8 cellular contexts compared by ENCODE assay signal in the genomic region with DNA sequence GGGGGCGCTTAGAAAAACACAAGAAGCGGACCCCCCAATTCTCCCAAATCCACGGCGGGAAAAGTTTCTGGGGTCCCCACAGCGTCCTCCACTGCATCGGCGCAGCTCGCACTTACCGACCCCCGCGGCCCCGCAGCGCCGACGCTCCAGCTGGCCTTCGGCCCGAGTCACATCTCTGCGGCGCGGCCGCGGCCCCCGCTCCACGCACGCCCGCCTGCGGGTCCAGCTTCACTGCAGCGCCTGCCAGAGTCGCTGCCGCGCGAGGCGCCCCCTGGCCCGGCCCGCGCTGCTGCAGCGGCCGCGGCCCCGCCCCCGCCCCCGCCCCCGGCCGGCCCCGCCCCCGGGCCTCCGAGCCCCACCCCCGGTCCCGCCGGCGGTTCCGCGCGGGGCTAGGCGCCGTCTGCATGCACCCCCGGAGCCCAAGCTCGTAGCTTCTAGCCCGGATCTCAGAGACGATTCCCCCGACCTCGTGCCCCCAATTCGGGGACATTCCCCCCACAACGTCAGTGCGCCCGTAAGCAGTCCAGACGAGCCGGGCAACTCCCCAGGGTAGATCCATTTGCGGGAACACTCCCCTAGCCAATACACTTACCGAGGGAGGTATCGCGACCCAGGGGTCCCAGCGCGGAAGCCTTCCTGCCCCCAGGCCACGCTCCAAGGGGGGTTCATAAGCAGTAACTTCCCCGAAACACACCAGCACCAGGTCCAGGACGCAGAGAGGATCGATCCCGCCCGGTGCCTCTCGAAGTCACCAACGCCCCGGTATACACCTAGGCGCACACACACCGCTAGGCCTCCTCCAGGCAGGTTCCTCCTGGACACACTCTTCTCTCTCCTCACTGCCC. TPM values are rescaled to one million over a fixed set of nuclear protein-coding genes. Genes with fewer than 3 reads are reported as not detected.
DNase-seq lines count a peak whose midpoint lies in the region; ATAC-seq lines count a peak whose summit lies in the region.

A gene with protein sequence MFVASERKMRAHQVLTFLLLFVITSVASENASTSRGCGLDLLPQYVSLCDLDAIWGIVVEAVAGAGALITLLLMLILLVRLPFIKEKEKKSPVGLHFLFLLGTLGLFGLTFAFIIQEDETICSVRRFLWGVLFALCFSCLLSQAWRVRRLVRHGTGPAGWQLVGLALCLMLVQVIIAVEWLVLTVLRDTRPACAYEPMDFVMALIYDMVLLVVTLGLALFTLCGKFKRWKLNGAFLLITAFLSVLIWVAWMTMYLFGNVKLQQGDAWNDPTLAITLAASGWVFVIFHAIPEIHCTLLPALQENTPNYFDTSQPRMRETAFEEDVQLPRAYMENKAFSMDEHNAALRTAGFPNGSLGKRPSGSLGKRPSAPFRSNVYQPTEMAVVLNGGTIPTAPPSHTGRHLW (minus strand): TSS at position 238 of the 845 bp plus-strand sequence. CDS start 12,003 bp downstream, outside the sequence.

- H3K4me1 Mint-ChIP-seq in stimulated activated effector memory CD8-positive, alpha-beta T cell treated with anti-CD3 and anti-CD28 coated beads, Interleukin-12 subunit alpha, Interleukin-12 subunit beta, amount 100 ng/mL, for 72 hours, result peaks cover 22% of the 10 kb centered on the region

- H3K36me3 ChIP-seq in endocrine pancreas (ENCODE audit: control insufficient read depth, insufficient read depth, low read length), result no peaks in the 10 kb centered on the region

- H3K4me3 Mint-ChIP-seq in stimulated activated effector memory CD8-positive, alpha-beta T cell treated with anti-CD3 and anti-CD28 coated beads, Interleukin-12 subunit alpha, Interleukin-12 subunit beta, amount 100 ng/mL, for 72 hours, result peak within 1 kb of the TSS; percentile 87

- peaks cover 8% of the 10 kb centered on the region for H3K27me3 ChIP-seq in endocrine pancreas (ENCODE audit: control insufficient read depth, insufficient read depth, low read length)

- peak within 1 kb of the TSS; percentile 60 for H3K9ac ChIP-seq in endocrine pancreas (ENCODE audit: control insufficient read depth, insufficient read depth, low read length)

- H3K27ac Mint-ChIP-seq in stimulated activated effector memory CD8-positive, alpha-beta T cell treated with anti-CD3 and anti-CD28 coated beads, Interleukin-12 subunit alpha, Interleukin-12 subunit beta, amount 100 ng/mL, for 72 hours, result peak within 1 kb of the TSS; percentile 32

- H3K4me1 ChIP-seq in endocrine pancreas (ENCODE audit: control insufficient read depth, insufficient read depth, low read length), result no peaks in the 10 kb centered on the region

- H3K9me3 Mint-ChIP-seq in stimulated activated effector memory CD8-positive, alpha-beta T cell treated with anti-CD3 and anti-CD28 coated beads, Interleukin-12 subunit alpha, Interleukin-12 subunit beta, amount 100 ng/mL, for 72 hours, result no peaks in the 10 kb centered on the region

- H3K9me3 ChIP-seq in endocrine pancreas (ENCODE audit: control insufficient read depth, low read length), result no peaks in the 10 kb centered on the region

- ATAC-seq in stimulated activated effector memory CD8-positive, alpha-beta T cell treated with anti-CD3 and anti-CD28 coated beads, Interleukin-12 subunit alpha, Interleukin-12 subunit beta, amount 100 ng/mL, for 72 hours, result peak; percentile 57
- ATAC-seq in GM19328 (IDR thresholded peaks at IDR 0.05; ENCODE audit: unreplicated experiment), result no peak

- DNase-seq in EL (peak; percentile 39), NCI-H146 (lab: John Stamatoyannopoulos, UW) (peak; percentile 77), mesenteric fat pad (ENCODE audit: low spot score) (no peak), HCEC 1CT (no peak)
- DNase-seq in activated CD8-positive, alpha-beta memory T cell treated with anti-CD3 and anti-CD28 coated beads for 24 hours, result peak; percentile 82
- peak; percentile 18 to 66 for DNase-seq in stimulated activated effector memory CD8-positive, alpha-beta T cell treated with anti-CD3 and anti-CD28 coated beads, Interleukin-12 subunit alpha, Interleukin-12 subunit beta, amount 100 ng/mL, for 72 hours (ENCODE audit: low spot score in 2 of 2)

- no peaks in the 10 kb centered on the region for H3K36me3 Mint-ChIP-seq in stimulated activated effector memory CD8-positive, alpha-beta T cell treated with anti-CD3 and anti-CD28 coated beads, Interleukin-12 subunit alpha, Interleukin-12 subunit beta, amount 100 ng/mL, for 72 hours

- no peak within 1 kb of the TSS for H3K4me3 ChIP-seq in endocrine pancreas (ENCODE audit: control insufficient read depth, insufficient read depth, low read length)

RNA-seq across cellular contexts. Expression of the gene that starts here (rescaled TPM):
- 33.1 TPM for total RNA-seq in mesenteric fat pad

Comparison
In these comparisons a context has a peak if more than half of its experiments do, and no peak if none do; other contexts are left out.
1. DNase-seq: peak in EL (single experiment), NCI-H146 (single experiment), activated CD8-positive, alpha-beta memory T cell treated with anti-CD3 and anti-CD28 coated beads for 24 hours (single experiment) and stimulated activated effector memory CD8-positive, alpha-beta T cell treated with anti-CD3 and anti-CD28 coated beads, Interleukin-12 subunit alpha, Interleukin-12 subunit beta, amount 100 ng/mL, for 72 hours (2 of 2); none in mesenteric fat pad (single experiment) and HCEC 1CT (single experiment).